In genomic region chr3:50365842-50366220, GRCh38 we compare ENCODE assay signal across 7 cellular contexts. TPM values are rescaled to one million over a fixed set of nuclear protein-coding genes. Genes with fewer than 3 reads are reported as not detected.
DNase-seq lines count a peak whose midpoint lies in the region; ATAC-seq, FAIRE-seq and TF ChIP-seq lines count a peak whose summit lies in the region.
"Had no signal": no experiment of that assay in that cellular context is flagged by ENCODE, and none has a peak within 500 bp of the region (broad histone marks: within the 10 kb centered on the region; RNA-seq: fewer than 3 reads in every experiment).

No MANE protein-coding gene starts in this region.

- H3K79me2 ChIP-seq in keratinocyte (ENCODE audit: control insufficient read depth, insufficient read depth, low read length): no peaks in the 10 kb centered on the region

- H2AFZ ChIP-seq in keratinocyte (ENCODE audit: control insufficient read depth, low read length): no peak overlapping the region

- no peak for DNase-seq in RWPE2 (ENCODE audit: low spot score)
- no peak for DNase-seq in keratinocyte (ENCODE audit: low read depth, low spot score)
- no peak for DNase-seq in brain microvascular endothelial cell
- no peak for DNase-seq in stimulated activated naive CD4-positive, alpha-beta T cell treated with Interleukin-2 at 50 U/mL for 16 hours (lab: John Stamatoyannopoulos, UW)
- DNase-seq in stimulated activated CD8-positive, alpha-beta memory T cell treated with anti-CD3 and anti-CD28 coated beads, Interleukin-4, amount 100 ng/mL, for 48 hours: no peak

- peak overlapping the region; percentile 53 to 74 (median 62); a peak in 19 of 20 replicates for H3K4me3 ChIP-seq in BLaER1 treated with 17β-estradiol and CSF1 and Interleukin-3, amounts not matched to agents 10 nM and 100 nM
- H3K4me3 ChIP-seq in RWPE2 (ENCODE audit: severe bottlenecking) (peak overlapping the region; percentile 32), keratinocyte (ENCODE audit: control insufficient read depth in 2 of 3, extremely low read depth in 1 of 3, insufficient read depth in 2 of 3, low read depth in 1 of 3, low read length in 3 of 3) (peak overlapping the region; percentile 49 to 80 (median 80)), brain microvascular endothelial cell (ENCODE audit: low read depth, low read length) (no peak overlapping the region)

- no peak for TF ChIP-seq CTCF in RWPE2 (IDR thresholded peaks at IDR 0.05; ENCODE audit: poor library complexity, severe bottlenecking)
- TF ChIP-seq CTCF in keratinocyte (optimal IDR thresholded peaks at IDR 0.05 in 1 of 3, IDR thresholded peaks at IDR 0.05 in 1 of 3, conservative IDR thresholded peaks at IDR 0.05 in 1 of 3; ENCODE audit: extremely low read depth in 1 of 3, insufficient read depth in 2 of 3, low read length in 3 of 3): no peak
- no peak for TF ChIP-seq CTCF in brain microvascular endothelial cell (IDR thresholded peaks at IDR 0.05; ENCODE audit: low read depth, low read length, missing control alignments)

- peak overlapping the region in 8 of 11 experiments; percentile 49 to 78 (median 66); a peak in 14 of 22 replicates for H3K27ac ChIP-seq in BLaER1 treated with 17β-estradiol and CSF1 and Interleukin-3, amounts not matched to agents 10 nM and 100 nM
- H3K27ac ChIP-seq in RWPE2 (ENCODE audit: poor library complexity, severe bottlenecking): no peak overlapping the region
- H3K27ac ChIP-seq in keratinocyte (ENCODE audit: control insufficient read depth, insufficient read depth, low read length): no peak overlapping the region
- no peak overlapping the region for H3K27ac ChIP-seq in brain microvascular endothelial cell

- H3K9me1 ChIP-seq in keratinocyte (ENCODE audit: control insufficient read depth, extremely low read depth, insufficient read depth, low read length): no peaks in the 10 kb centered on the region

- no peaks in the 10 kb centered on the region for H3K9me3 ChIP-seq in BLaER1 treated with 17β-estradiol and CSF1 and Interleukin-3, amounts not matched to agents 10 nM and 100 nM (replicated peaks in 1 of 11)
- H3K9me3 ChIP-seq in RWPE2 (ENCODE audit: severe bottlenecking): no peaks in the 10 kb centered on the region
- no peaks in the 10 kb centered on the region for H3K9me3 ChIP-seq in keratinocyte (ENCODE audit: control insufficient read depth, low read depth, low read length)

- FAIRE-seq in keratinocyte (lab: Jason Lieb, UNC): no peak
- FAIRE-seq: colon had no signal

- no peaks in the 10 kb centered on the region for H4K20me1 ChIP-seq in BLaER1 treated with 17β-estradiol and CSF1 and Interleukin-3, amounts not matched to agents 10 nM and 100 nM
- no peaks in the 10 kb centered on the region for H4K20me1 ChIP-seq in keratinocyte (ENCODE audit: control insufficient read depth, extremely low read depth, insufficient read depth, low read length)

- H3K27me3 ChIP-seq in BLaER1 treated with 17β-estradiol and CSF1 and Interleukin-3, amounts not matched to agents 10 nM and 100 nM: no peaks in the 10 kb centered on the region
- H3K27me3 ChIP-seq in RWPE2 (ENCODE audit: insufficient read depth, poor library complexity, severe bottlenecking) (no peaks in the 10 kb centered on the region), keratinocyte (ENCODE audit: control insufficient read depth, extremely low read depth, insufficient read depth, low read length) (peaks cover 4% of the 10 kb centered on the region), brain microvascular endothelial cell (replicated peaks) (no peaks in the 10 kb centered on the region)

- ATAC-seq in RWPE2 (ENCODE audit: low read depth): no peak

- in situ Hi-C loops in brain microvascular endothelial cell (cut with HindIII; ENCODE audit: low pct_ligation_motif_present, low sequenced_read_pairs): no loop called here

- H3K4me2 ChIP-seq in BLaER1 treated with 17β-estradiol and CSF1 and Interleukin-3, amounts not matched to agents 10 nM and 100 nM: peak overlapping the region; percentile 80 to 97 (median 90)
- H3K4me2 ChIP-seq in keratinocyte (ENCODE audit: control insufficient read depth, extremely low read depth, insufficient read depth, low read depth, low read length): peak overlapping the region; percentile 95

- peaks cover 11 to 48% (median 35%) of the 10 kb centered on the region in 10 experiments; a peak in 19 of 20 replicates for H3K4me1 ChIP-seq in BLaER1 treated with 17β-estradiol and CSF1 and Interleukin-3, amounts not matched to agents 10 nM and 100 nM
- H3K4me1 ChIP-seq in RWPE2 (ENCODE audit: insufficient read depth, poor library complexity, severe bottlenecking): peaks cover 7% of the 10 kb centered on the region
- peaks cover 12% of the 10 kb centered on the region for H3K4me1 ChIP-seq in keratinocyte (ENCODE audit: control insufficient read depth, extremely low read depth, insufficient read depth, low read length)

- dilution Hi-C loops in keratinocyte (cut with MboI; ENCODE audit: extremely low pct_ligation_motif_present, low sequenced_read_pairs): no loop called here

- peak overlapping the region in 9 of 11 experiments; percentile 56 to 78 (median 74); a peak in 16 of 22 replicates for H3K9ac ChIP-seq in BLaER1 treated with 17β-estradiol and CSF1 and Interleukin-3, amounts not matched to agents 10 nM and 100 nM
- H3K9ac ChIP-seq in keratinocyte (ENCODE audit: control insufficient read depth, extremely low read depth, insufficient read depth, low read length): peak overlapping the region; percentile 69

- no peaks in the 10 kb centered on the region for H3K36me3 ChIP-seq in BLaER1 treated with 17β-estradiol and CSF1 and Interleukin-3, amounts not matched to agents 10 nM and 100 nM
- H3K36me3 ChIP-seq in RWPE2 (ENCODE audit: low read depth) (no peaks in the 10 kb centered on the region), keratinocyte (ENCODE audit: control insufficient read depth in 2 of 2, extremely low read depth in 1 of 2, insufficient read depth in 2 of 2, low read length in 2 of 2) (no peaks in the 10 kb centered on the region), brain microvascular endothelial cell (replicated peaks) (no peaks in the 10 kb centered on the region)

RNA-seq across cellular contexts. Expression of gene TMEM115, which starts 6.5 kb away (rescaled TPM):
- 22.4 to 43.8 TPM (median 31.6 TPM) in 3 replicates for polyA plus RNA-seq in keratinocyte
- 5.2 TPM for polyA plus RNA-seq in keratinocyte (2011; ENCODE audit: low read depth)
- polyA plus RNA-seq in keratinocyte (2011; cell fraction: cytosol; rRNA removed): 14.3 and 28.3 TPM in 2 replicates
- polyA plus RNA-seq in keratinocyte (2011; cell fraction: nucleus; rRNA removed): 46.7 and 62.8 TPM in 2 replicates
- 31.4 and 35.0 TPM in 2 replicates for polyA plus RNA-seq in keratinocyte (2012; ENCODE audit: low replicate concordance)
- 25.1 to 46.2 TPM (median 43.2 TPM) in 3 replicates for polyA minus RNA-seq in keratinocyte
- 50.3 TPM for polyA minus RNA-seq in keratinocyte (2011; cell fraction: cytosol; rRNA and poly(A)+ RNA removed)
- polyA minus RNA-seq in keratinocyte (2011; cell fraction: nucleus; rRNA and poly(A)+ RNA removed): 46.2 and 47.4 TPM in 2 replicates

RNA-seq across cellular contexts. Expression of gene CYB561D2, which starts 15.2 kb away (rescaled TPM):
- 12.3 to 19.9 TPM (median 17.6 TPM) in 3 replicates for polyA plus RNA-seq in keratinocyte
- 1.2 TPM for polyA plus RNA-seq in keratinocyte (2011; ENCODE audit: low read depth)
- 9.7 and 15.3 TPM in 2 replicates for polyA plus RNA-seq in keratinocyte (2011; cell fraction: cytosol; rRNA removed)
- 28.8 and 29.5 TPM in 2 replicates for polyA plus RNA-seq in keratinocyte (2011; cell fraction: nucleus; rRNA removed)
- polyA plus RNA-seq in keratinocyte (2012; ENCODE audit: low replicate concordance): 8.5 and 17.4 TPM in 2 replicates
- polyA minus RNA-seq in keratinocyte: 13.1 to 28.8 TPM (median 13.5 TPM) in 3 replicates
- polyA minus RNA-seq in keratinocyte (2011; cell fraction: cytosol; rRNA and poly(A)+ RNA removed): 12.7 TPM
- 10.0 and 13.3 TPM in 2 replicates for polyA minus RNA-seq in keratinocyte (2011; cell fraction: nucleus; rRNA and poly(A)+ RNA removed)

RNA-seq across cellular contexts. Expression of gene NPRL2, which starts 15.3 kb away (rescaled TPM):
- 20.6 to 30.1 TPM (median 23.3 TPM) in 3 replicates for polyA plus RNA-seq in keratinocyte
- polyA plus RNA-seq in keratinocyte (2011; ENCODE audit: low read depth): 5.1 TPM
- 16.0 and 16.8 TPM in 2 replicates for polyA plus RNA-seq in keratinocyte (2011; cell fraction: cytosol; rRNA removed)
- 29.4 and 32.2 TPM in 2 replicates for polyA plus RNA-seq in keratinocyte (2011; cell fraction: nucleus; rRNA removed)
- polyA plus RNA-seq in keratinocyte (2012; ENCODE audit: low replicate concordance): 13.9 and 15.4 TPM in 2 replicates
- polyA minus RNA-seq in keratinocyte: 23.5 to 27.6 TPM (median 27.2 TPM) in 3 replicates
- polyA minus RNA-seq in keratinocyte (2011; cell fraction: cytosol; rRNA and poly(A)+ RNA removed): 14.0 TPM
- polyA minus RNA-seq in keratinocyte (2011; cell fraction: nucleus; rRNA and poly(A)+ RNA removed): 8.4 and 10.2 TPM in 2 replicates

RNA-seq across cellular contexts. Expression of gene ZMYND10, which starts 20.3 kb away (rescaled TPM):
- 0.10 to 0.21 TPM (median 0.15 TPM) in 3 replicates for polyA plus RNA-seq in keratinocyte
- polyA plus RNA-seq in keratinocyte (2011; ENCODE audit: low read depth): not detected
- polyA plus RNA-seq in keratinocyte (2011; cell fraction: cytosol; rRNA removed): 0.05 and 0.19 TPM in 2 replicates
- polyA plus RNA-seq in keratinocyte (2011; cell fraction: nucleus; rRNA removed): 0.40 and 0.41 TPM in 2 replicates
- polyA plus RNA-seq in keratinocyte (2012; ENCODE audit: low replicate concordance): 0.16 and 0.48 TPM in 2 replicates
- polyA minus RNA-seq in keratinocyte: not detected in 3 replicates
- not detected for polyA minus RNA-seq in keratinocyte (2011; cell fraction: cytosol; rRNA and poly(A)+ RNA removed)
- not detected in 2 replicates for polyA minus RNA-seq in keratinocyte (2011; cell fraction: nucleus; rRNA and poly(A)+ RNA removed)

RNA-seq across cellular contexts. Expression of gene RASSF1, which starts 25.2 kb away (rescaled TPM):
- polyA plus RNA-seq in keratinocyte: 28.5 to 42.5 TPM (median 30.7 TPM) in 3 replicates
- polyA plus RNA-seq in keratinocyte (2011; ENCODE audit: low read depth): 17.7 TPM
- 22.6 and 33.6 TPM in 2 replicates for polyA plus RNA-seq in keratinocyte (2011; cell fraction: cytosol; rRNA removed)
- polyA plus RNA-seq in keratinocyte (2011; cell fraction: nucleus; rRNA removed): 38.7 and 45.7 TPM in 2 replicates
- 24.4 and 28.4 TPM in 2 replicates for polyA plus RNA-seq in keratinocyte (2012; ENCODE audit: low replicate concordance)
- 9.5 to 13.8 TPM (median 10.2 TPM) in 3 replicates for polyA minus RNA-seq in keratinocyte
- 20.3 TPM for polyA minus RNA-seq in keratinocyte (2011; cell fraction: cytosol; rRNA and poly(A)+ RNA removed)
- 13.5 and 16.1 TPM in 2 replicates for polyA minus RNA-seq in keratinocyte (2011; cell fraction: nucleus; rRNA and poly(A)+ RNA removed)

Comparison
In these comparisons a context has a peak if more than half of its experiments do, and no peak if none do; other contexts are left out.
1. H3K27ac ChIP-seq: peak in BLaER1 treated with 17β-estradiol and CSF1 and Interleukin-3, amounts not matched to agents 10 nM and 100 nM (8 of 11); none in RWPE2 (single experiment), keratinocyte (single experiment) and brain microvascular endothelial cell (single experiment).